1 cellular context compared by ENCODE assay signal in the genomic region with DNA sequence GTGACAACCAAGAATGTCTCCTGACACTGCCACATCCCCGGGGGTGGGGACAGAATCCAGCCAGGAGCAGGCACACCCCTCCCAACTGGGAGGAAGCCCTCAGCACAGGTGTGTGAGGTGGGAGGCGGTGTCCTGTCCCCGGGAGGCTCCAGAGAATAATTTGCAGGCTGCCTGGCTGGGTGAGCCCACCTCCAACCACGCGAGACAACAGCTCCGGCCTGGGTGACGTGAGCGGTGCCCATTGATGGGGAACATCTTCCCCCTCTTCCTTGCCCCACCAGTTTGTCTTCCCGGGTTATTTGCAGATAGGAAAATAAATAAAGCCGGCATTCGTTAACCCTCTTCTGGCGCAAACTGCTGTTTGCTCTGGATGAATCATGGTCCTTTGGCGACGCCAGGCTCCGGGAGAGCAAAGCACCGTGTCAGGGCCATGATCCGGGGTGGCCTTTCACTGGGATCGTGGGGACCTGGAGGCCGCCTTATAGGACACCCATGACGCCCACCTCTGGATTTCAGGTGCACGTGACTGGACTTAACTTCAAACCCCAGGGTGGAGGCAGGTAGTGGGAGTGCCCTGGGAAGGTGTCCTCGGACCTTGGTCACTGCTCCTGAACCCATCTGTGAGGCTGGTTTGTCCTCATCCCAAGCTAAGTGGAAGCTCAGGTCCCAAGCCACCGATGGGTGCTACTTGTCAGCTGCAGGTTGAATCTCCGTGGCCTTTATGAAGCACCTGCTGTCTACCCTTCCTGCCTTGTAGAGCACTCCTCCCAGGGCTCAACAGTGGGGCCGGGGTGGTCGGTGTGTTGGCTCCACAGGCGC.
A peak's percentile ranks its signal among the peaks of the same experiment; 100 is the strongest.
TF ChIP-seq lines count a peak whose summit lies in the region.

No MANE protein-coding gene starts in this region.

TF ChIP-seq in HepG2, 621 proteins besides CTCF, POLR2A, EP300 and RAD21 (continued from another document and continues in another):
- TF ChIP-seq, protein P1, sequence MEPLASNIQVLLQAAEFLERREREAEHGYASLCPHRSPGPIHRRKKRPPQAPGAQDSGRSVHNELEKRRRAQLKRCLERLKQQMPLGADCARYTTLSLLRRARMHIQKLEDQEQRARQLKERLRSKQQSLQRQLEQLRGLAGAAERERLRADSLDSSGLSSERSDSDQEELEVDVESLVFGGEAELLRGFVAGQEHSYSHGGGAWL (CRISPR knock-in tag; IDR thresholded peaks at IDR 0.05), result peak; percentile 29; the same call in 1 of the 2 replicates
- TF ChIP-seq, protein P2, sequence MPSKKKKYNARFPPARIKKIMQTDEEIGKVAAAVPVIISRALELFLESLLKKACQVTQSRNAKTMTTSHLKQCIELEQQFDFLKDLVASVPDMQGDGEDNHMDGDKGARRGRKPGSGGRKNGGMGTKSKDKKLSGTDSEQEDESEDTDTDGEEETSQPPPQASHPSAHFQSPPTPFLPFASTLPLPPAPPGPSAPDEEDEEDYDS (CRISPR knock-in tag; IDR thresholded peaks at IDR 0.05), result peak; percentile 19; the same call in 1 of the 2 replicates
- TF ChIP-seq HNF4G (IDR thresholded peaks at IDR 0.05; ENCODE audit: borderline replicate concordance, low read depth, low read length), result peak; percentile 56; the same call in 1 of the 2 replicates
- peak; percentile 40; the same call in 1 of the 2 replicates for TF ChIP-seq HNF4G (CRISPR knock-in tag; IDR thresholded peaks at IDR 0.05; ENCODE audit: borderline replicate concordance, low read depth)
- TF ChIP-seq, protein P3, sequence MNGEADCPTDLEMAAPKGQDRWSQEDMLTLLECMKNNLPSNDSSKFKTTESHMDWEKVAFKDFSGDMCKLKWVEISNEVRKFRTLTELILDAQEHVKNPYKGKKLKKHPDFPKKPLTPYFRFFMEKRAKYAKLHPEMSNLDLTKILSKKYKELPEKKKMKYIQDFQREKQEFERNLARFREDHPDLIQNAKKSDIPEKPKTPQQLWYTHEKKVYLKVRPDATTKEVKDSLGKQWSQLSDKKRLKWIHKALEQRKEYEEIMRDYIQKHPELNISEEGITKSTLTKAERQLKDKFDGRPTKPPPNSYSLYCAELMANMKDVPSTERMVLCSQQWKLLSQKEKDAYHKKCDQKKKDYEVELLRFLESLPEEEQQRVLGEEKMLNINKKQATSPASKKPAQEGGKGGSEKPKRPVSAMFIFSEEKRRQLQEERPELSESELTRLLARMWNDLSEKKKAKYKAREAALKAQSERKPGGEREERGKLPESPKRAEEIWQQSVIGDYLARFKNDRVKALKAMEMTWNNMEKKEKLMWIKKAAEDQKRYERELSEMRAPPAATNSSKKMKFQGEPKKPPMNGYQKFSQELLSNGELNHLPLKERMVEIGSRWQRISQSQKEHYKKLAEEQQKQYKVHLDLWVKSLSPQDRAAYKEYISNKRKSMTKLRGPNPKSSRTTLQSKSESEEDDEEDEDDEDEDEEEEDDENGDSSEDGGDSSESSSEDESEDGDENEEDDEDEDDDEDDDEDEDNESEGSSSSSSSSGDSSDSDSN (CRISPR knock-in tag; IDR thresholded peaks at IDR 0.05), result peak; percentile 75
- no peak for TF ChIP-seq TCF12 (IDR thresholded peaks at IDR 0.05)
- TF ChIP-seq TCF12 (CRISPR knock-in tag; IDR thresholded peaks at IDR 0.05), result 0 out of 2 replicates have a peak, but pooled peaks have one; percentile 59
- TF ChIP-seq, protein P4, sequence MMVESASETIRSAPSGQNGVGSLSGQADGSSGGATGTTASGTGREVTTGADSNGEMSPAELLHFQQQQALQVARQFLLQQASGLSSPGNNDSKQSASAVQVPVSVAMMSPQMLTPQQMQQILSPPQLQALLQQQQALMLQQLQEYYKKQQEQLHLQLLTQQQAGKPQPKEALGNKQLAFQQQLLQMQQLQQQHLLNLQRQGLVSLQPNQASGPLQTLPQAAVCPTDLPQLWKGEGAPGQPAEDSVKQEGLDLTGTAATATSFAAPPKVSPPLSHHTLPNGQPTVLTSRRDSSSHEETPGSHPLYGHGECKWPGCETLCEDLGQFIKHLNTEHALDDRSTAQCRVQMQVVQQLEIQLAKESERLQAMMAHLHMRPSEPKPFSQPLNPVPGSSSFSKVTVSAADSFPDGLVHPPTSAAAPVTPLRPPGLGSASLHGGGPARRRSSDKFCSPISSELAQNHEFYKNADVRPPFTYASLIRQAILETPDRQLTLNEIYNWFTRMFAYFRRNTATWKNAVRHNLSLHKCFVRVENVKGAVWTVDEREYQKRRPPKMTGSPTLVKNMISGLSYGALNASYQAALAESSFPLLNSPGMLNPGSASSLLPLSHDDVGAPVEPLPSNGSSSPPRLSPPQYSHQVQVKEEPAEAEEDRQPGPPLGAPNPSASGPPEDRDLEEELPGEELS (CRISPR knock-in tag; IDR thresholded peaks at IDR 0.05), result peak; percentile 74; the same call in 1 of the 2 replicates
- peak; percentile 92; the same call in 1 of the 2 replicates for TF ChIP-seq JUNB (CRISPR knock-in tag; IDR thresholded peaks at IDR 0.05; ENCODE audit: borderline replicate concordance)
- TF ChIP-seq ZFP36L1 (CRISPR knock-in tag; IDR thresholded peaks at IDR 0.05), result peak; percentile 69; the same call in 1 of the 2 replicates
- TF ChIP-seq STAT5B (CRISPR knock-in tag; IDR thresholded peaks at IDR 0.05), result peak; percentile 54; the same call in 1 of the 2 replicates
- 0 out of 2 replicates have a peak, but pooled peaks have one; percentile 50 for TF ChIP-seq ZSCAN31 (CRISPR knock-in tag; IDR thresholded peaks at IDR 0.05; ENCODE audit: low read depth)
- TF ChIP-seq AKAP8 (CRISPR knock-in tag; IDR thresholded peaks at IDR 0.05), result peak; percentile 93
- TF ChIP-seq, protein P5, sequence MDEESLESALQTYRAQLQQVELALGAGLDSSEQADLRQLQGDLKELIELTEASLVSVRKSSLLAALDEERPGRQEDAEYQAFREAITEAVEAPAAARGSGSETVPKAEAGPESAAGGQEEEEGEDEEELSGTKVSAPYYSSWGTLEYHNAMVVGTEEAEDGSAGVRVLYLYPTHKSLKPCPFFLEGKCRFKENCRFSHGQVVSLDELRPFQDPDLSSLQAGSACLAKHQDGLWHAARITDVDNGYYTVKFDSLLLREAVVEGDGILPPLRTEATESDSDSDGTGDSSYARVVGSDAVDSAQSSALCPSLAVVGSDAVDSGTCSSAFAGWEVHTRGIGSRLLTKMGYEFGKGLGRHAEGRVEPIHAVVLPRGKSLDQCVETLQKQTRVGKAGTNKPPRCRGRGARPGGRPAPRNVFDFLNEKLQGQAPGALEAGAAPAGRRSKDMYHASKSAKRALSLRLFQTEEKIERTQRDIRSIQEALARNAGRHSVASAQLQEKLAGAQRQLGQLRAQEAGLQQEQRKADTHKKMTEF (CRISPR knock-in tag; IDR thresholded peaks at IDR 0.05), result peak; percentile 80; the same call in 1 of the 2 replicates
- TF ChIP-seq ZFP90 (CRISPR knock-in tag; IDR thresholded peaks at IDR 0.05; ENCODE audit: borderline replicate concordance), result no peak
- TF ChIP-seq, protein P6, sequence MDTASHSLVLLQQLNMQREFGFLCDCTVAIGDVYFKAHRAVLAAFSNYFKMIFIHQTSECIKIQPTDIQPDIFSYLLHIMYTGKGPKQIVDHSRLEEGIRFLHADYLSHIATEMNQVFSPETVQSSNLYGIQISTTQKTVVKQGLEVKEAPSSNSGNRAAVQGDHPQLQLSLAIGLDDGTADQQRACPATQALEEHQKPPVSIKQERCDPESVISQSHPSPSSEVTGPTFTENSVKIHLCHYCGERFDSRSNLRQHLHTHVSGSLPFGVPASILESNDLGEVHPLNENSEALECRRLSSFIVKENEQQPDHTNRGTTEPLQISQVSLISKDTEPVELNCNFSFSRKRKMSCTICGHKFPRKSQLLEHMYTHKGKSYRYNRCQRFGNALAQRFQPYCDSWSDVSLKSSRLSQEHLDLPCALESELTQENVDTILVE (CRISPR knock-in tag; IDR thresholded peaks at IDR 0.05), result peak; percentile 83
- peak; percentile 78; the same call in 1 of the 2 replicates for TF ChIP-seq SOX5 (CRISPR knock-in tag; IDR thresholded peaks at IDR 0.05; ENCODE audit: borderline replicate concordance)
- TF ChIP-seq, protein P7, sequence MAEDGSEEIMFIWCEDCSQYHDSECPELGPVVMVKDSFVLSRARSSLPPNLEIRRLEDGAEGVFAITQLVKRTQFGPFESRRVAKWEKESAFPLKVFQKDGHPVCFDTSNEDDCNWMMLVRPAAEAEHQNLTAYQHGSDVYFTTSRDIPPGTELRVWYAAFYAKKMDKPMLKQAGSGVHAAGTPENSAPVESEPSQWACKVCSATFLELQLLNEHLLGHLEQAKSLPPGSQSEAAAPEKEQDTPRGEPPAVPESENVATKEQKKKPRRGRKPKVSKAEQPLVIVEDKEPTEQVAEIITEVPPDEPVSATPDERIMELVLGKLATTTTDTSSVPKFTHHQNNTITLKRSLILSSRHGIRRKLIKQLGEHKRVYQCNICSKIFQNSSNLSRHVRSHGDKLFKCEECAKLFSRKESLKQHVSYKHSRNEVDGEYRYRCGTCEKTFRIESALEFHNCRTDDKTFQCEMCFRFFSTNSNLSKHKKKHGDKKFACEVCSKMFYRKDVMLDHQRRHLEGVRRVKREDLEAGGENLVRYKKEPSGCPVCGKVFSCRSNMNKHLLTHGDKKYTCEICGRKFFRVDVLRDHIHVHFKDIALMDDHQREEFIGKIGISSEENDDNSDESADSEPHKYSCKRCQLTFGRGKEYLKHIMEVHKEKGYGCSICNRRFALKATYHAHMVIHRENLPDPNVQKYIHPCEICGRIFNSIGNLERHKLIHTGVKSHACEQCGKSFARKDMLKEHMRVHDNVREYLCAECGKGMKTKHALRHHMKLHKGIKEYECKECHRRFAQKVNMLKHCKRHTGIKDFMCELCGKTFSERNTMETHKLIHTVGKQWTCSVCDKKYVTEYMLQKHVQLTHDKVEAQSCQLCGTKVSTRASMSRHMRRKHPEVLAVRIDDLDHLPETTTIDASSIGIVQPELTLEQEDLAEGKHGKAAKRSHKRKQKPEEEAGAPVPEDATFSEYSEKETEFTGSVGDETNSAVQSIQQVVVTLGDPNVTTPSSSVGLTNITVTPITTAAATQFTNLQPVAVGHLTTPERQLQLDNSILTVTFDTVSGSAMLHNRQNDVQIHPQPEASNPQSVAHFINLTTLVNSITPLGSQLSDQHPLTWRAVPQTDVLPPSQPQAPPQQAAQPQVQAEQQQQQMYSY (CRISPR knock-in tag; IDR thresholded peaks at IDR 0.05), result 0 out of 2 replicates have a peak, but pooled peaks have one; percentile 22
- TF ChIP-seq MED8 (CRISPR knock-in tag; IDR thresholded peaks at IDR 0.05; ENCODE audit: insufficient replicate concordance), result peak; percentile 66
- TF ChIP-seq HNRNPL (IDR thresholded peaks at IDR 0.05; ENCODE audit: low read depth, low read length), result peak; percentile 62
- TF ChIP-seq ZNF550 (CRISPR knock-in tag; IDR thresholded peaks at IDR 0.05; ENCODE audit: borderline replicate concordance), result no peak
- no peak for TF ChIP-seq ZNF432 (CRISPR knock-in tag; IDR thresholded peaks at IDR 0.05; ENCODE audit: borderline replicate concordance)
- TF ChIP-seq ZNF354B (CRISPR knock-in tag; IDR thresholded peaks at IDR 0.05), result peak; percentile 83; the same call in 1 of the 2 replicates
- TF ChIP-seq MEF2D (CRISPR knock-in tag; IDR thresholded peaks at IDR 0.05), result peak; percentile 76; the same call in 1 of the 2 replicates
- peak; percentile 79 for TF ChIP-seq SALL1 (CRISPR knock-in tag; IDR thresholded peaks at IDR 0.05)
- TF ChIP-seq, protein P8, sequence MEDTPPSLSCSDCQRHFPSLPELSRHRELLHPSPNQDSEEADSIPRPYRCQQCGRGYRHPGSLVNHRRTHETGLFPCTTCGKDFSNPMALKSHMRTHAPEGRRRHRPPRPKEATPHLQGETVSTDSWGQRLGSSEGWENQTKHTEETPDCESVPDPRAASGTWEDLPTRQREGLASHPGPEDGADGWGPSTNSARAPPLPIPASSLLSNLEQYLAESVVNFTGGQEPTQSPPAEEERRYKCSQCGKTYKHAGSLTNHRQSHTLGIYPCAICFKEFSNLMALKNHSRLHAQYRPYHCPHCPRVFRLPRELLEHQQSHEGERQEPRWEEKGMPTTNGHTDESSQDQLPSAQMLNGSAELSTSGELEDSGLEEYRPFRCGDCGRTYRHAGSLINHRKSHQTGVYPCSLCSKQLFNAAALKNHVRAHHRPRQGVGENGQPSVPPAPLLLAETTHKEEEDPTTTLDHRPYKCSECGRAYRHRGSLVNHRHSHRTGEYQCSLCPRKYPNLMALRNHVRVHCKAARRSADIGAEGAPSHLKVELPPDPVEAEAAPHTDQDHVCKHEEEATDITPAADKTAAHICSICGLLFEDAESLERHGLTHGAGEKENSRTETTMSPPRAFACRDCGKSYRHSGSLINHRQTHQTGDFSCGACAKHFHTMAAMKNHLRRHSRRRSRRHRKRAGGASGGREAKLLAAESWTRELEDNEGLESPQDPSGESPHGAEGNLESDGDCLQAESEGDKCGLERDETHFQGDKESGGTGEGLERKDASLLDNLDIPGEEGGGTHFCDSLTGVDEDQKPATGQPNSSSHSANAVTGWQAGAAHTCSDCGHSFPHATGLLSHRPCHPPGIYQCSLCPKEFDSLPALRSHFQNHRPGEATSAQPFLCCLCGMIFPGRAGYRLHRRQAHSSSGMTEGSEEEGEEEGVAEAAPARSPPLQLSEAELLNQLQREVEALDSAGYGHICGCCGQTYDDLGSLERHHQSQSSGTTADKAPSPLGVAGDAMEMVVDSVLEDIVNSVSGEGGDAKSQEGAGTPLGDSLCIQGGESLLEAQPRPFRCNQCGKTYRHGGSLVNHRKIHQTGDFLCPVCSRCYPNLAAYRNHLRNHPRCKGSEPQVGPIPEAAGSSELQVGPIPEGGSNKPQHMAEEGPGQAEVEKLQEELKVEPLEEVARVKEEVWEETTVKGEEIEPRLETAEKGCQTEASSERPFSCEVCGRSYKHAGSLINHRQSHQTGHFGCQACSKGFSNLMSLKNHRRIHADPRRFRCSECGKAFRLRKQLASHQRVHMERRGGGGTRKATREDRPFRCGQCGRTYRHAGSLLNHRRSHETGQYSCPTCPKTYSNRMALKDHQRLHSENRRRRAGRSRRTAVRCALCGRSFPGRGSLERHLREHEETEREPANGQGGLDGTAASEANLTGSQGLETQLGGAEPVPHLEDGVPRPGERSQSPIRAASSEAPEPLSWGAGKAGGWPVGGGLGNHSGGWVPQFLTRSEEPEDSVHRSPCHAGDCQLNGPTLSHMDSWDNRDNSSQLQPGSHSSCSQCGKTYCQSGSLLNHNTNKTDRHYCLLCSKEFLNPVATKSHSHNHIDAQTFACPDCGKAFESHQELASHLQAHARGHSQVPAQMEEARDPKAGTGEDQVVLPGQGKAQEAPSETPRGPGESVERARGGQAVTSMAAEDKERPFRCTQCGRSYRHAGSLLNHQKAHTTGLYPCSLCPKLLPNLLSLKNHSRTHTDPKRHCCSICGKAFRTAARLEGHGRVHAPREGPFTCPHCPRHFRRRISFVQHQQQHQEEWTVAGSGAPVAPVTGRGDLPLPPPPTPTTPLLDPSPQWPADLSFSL (CRISPR knock-in tag; IDR thresholded peaks at IDR 0.05), result no peak
- TF ChIP-seq, protein P9, sequence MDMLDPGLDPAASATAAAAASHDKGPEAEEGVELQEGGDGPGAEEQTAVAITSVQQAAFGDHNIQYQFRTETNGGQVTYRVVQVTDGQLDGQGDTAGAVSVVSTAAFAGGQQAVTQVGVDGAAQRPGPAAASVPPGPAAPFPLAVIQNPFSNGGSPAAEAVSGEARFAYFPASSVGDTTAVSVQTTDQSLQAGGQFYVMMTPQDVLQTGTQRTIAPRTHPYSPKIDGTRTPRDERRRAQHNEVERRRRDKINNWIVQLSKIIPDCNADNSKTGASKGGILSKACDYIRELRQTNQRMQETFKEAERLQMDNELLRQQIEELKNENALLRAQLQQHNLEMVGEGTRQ (IDR thresholded peaks at IDR 0.05; ENCODE audit: low read depth, low read length), result peak; percentile 61
- TF ChIP-seq, protein P9 (CRISPR knock-in tag; IDR thresholded peaks at IDR 0.05; ENCODE audit: borderline replicate concordance), result peak; percentile 82; the same call in 1 of the 2 replicates
- peak; percentile 85 for TF ChIP-seq NCOA2 (CRISPR knock-in tag; IDR thresholded peaks at IDR 0.05)
